ENCODE assay signal across 16 cellular contexts in genomic region chr14:88841741-88842140, GRCh38.
"Had no signal": no experiment of that assay in that cellular context is flagged by ENCODE, and none has a peak within 500 bp of the region (broad histone marks: within the 10 kb centered on the region; RNA-seq: fewer than 3 reads in every experiment).

No MANE protein-coding gene starts in this region.

- H3K4me1 ChIP-seq: left lung, psoas muscle, transverse colon had no signal

- ATAC-seq: activated naive CD8-positive, alpha-beta T cell treated with anti-CD3 and anti-CD28 coated beads, Interleukin-2, amount 50 U/mL, for 24 hours; activated T-cell treated with anti-CD3 and anti-CD28 coated beads, Interleukin-2, amount 50 U/mL, for 72 hours; effector memory CD8-positive, alpha-beta T cell; left lung; psoas muscle; sciatic nerve had no signal

- H3K36me3 ChIP-seq: left lung, transverse colon had no signal

- H3K27ac ChIP-seq: left lung, psoas muscle, transverse colon had no signal

- H3K4me3 ChIP-seq: left lung, psoas muscle, transverse colon had no signal

- H3K9me3 ChIP-seq: left lung, psoas muscle, transverse colon had no signal

- DNase-seq: activated CD4-positive, alpha-beta T cell treated with anti-CD3 and anti-CD28 coated beads, Interleukin-2, amount 50 U/mL, for 48 hours; activated CD4-positive, CD25-positive, alpha-beta regulatory T cell treated with anti-CD3 and anti-CD28 coated beads, Interleukin-2, amount 50 U/mL, for 72 hours; activated naive CD4-positive, alpha-beta T cell; activated naive CD8-positive, alpha-beta T cell treated with anti-CD3 and anti-CD28 coated beads, Interleukin-2, amount 50 U/mL, for 24 hours; activated T-cell treated with anti-CD3 and anti-CD28 coated beads, Interleukin-2, amount 50 U/mL, for 72 hours; cerebellar nuclear complex; effector memory CD8-positive, alpha-beta T cell; glutamatergic neuron; left lung; nephron progenitor cell; psoas muscle; stimulated activated CD4-positive, alpha-beta T cell treated with anti-CD3 and anti-CD28 coated beads, Interleukin-12 subunit alpha, Interleukin-12 subunit beta, amount 100 ng/mL, for 4 hours; stimulated activated naive CD4-positive, alpha-beta T cell; substantia nigra; transverse colon had no signal

- H3K27me3 ChIP-seq: left lung, transverse colon had no signal
